11 cellular contexts compared by ENCODE assay signal in genomic region chr19:46977548-46977947, GRCh38. TPM values are rescaled to one million over a fixed set of nuclear protein-coding genes. Genes with fewer than 3 reads are reported as not detected.
DNase-seq lines count a peak whose midpoint lies in the region; ATAC-seq and TF ChIP-seq lines count a peak whose summit lies in the region.
"Had no signal": no experiment of that assay in that cellular context is flagged by ENCODE, and none has a peak within 500 bp of the region (broad histone marks: within the 10 kb centered on the region; RNA-seq: fewer than 3 reads in every experiment).

No MANE protein-coding gene starts in this region.

- no peak overlapping the region for H3K4me2 ChIP-seq in IMR-90 (ENCODE audit: low read depth, low read length)

- H3K9me1 ChIP-seq in IMR-90 (ENCODE audit: insufficient read depth, low read length), result peaks cover 45% of the 10 kb centered on the region

- in situ Hi-C loops in IMR-90 (cut with MboI; ENCODE audit: low sequenced_read_pairs), result no loop called here

- H3K23ac ChIP-seq in IMR-90 (ENCODE audit: low read depth, low read length), result peak overlapping the region; percentile 90; the same call in 1 of the 2 replicates

- H3K4me1 Mint-ChIP-seq in chondrocyte (ENCODE audit: low read depth), result peaks cover 74% of the 10 kb centered on the region

- peak overlapping the region; percentile 2; the same call in 1 of the 2 replicates for H4K5ac ChIP-seq in IMR-90 (ENCODE audit: low read depth, low read length)

- H4K20me1 ChIP-seq in IMR-90 (ENCODE audit: insufficient read depth, low read length), result peaks cover 26% of the 10 kb centered on the region

- peak overlapping the region; percentile 29; the same call in 1 of the 2 replicates for H3K27ac ChIP-seq in IMR-90 (ENCODE audit: insufficient read depth, low read length)
- H3K27ac ChIP-seq in mesodermal cell (ENCODE audit: low read depth, low read length, severe bottlenecking), result peak overlapping the region; percentile 100
- H3K27ac ChIP-seq in subcutaneous abdominal adipose tissue (ENCODE audit: low read depth, low read length), result peak overlapping the region; percentile 81

- peak overlapping the region; percentile 18; the same call in 1 of the 2 replicates for H3K56ac ChIP-seq in IMR-90 (ENCODE audit: extremely low read depth, insufficient read depth, low read length)

- no peak overlapping the region for H3K4me3 ChIP-seq in IMR-90 (ENCODE audit: insufficient read depth, low read depth, low read length)
- no peak overlapping the region for H3K4me3 ChIP-seq in mesodermal cell (ENCODE audit: extremely low read depth, insufficient read depth, low read length, poor library complexity, severe bottlenecking)
- no peak overlapping the region for H3K4me3 ChIP-seq in subcutaneous abdominal adipose tissue (ENCODE audit: low read depth in 1 of 5, low read length in 5 of 5)

- no peak for TF ChIP-seq CTCF in IMR-90 (conservative IDR thresholded peaks at IDR 0.05; ENCODE audit: low read depth, low read length)
- TF ChIP-seq CTCF in chondrocyte (IDR thresholded peaks at IDR 0.05), result no peak

- dilution Hi-C loops in IMR-90 (cut with HindIII; ENCODE audit: low sequenced_read_pairs, unreplicated experiment), result no loop called here

- H3K36me3 ChIP-seq in IMR-90 (ENCODE audit: control insufficient read depth, insufficient read depth, low read length) (no peaks in the 10 kb centered on the region), mesodermal cell (ENCODE audit: control insufficient read depth, insufficient read depth, low read length) (peaks cover 9% of the 10 kb centered on the region), subcutaneous abdominal adipose tissue (ENCODE audit: control insufficient read depth in 5 of 5, insufficient read depth in 5 of 5, low read length in 5 of 5) (no peaks in the 10 kb centered on the region)

- peak overlapping the region; percentile 96 for H2AK5ac ChIP-seq in IMR-90 (ENCODE audit: low read depth, low read length)

- H3K27me3 ChIP-seq in IMR-90 (ENCODE audit: control insufficient read depth, insufficient read depth, low read length), result no peaks in the 10 kb centered on the region
- no peaks in the 10 kb centered on the region for H3K27me3 ChIP-seq in subcutaneous abdominal adipose tissue (ENCODE audit: control insufficient read depth in 5 of 5, insufficient read depth in 4 of 5, low read length in 5 of 5)

- ATAC-seq in IMR-90 (ENCODE audit: low read depth) (no peak), HG03095 (IDR thresholded peaks at IDR 0.05; ENCODE audit: unreplicated experiment) (no peak), GM21723 (IDR thresholded peaks at IDR 0.05; ENCODE audit: unreplicated experiment) (no peak)

- POLR2A ChIA-PET in IMR-90 (lab: Charles Lee; ENCODE audit: unreplicated experiment), result no interaction called here

- H3K4me3 Mint-ChIP-seq in chondrocyte (ENCODE audit: unreplicated experiment), result no peak overlapping the region

- H2BK15ac ChIP-seq in IMR-90 (ENCODE audit: low read depth, low read length), result peak overlapping the region; percentile 60; the same call in 2 of the 3 replicates

- peak overlapping the region; percentile 90 for H2BK20ac ChIP-seq in IMR-90 (ENCODE audit: low read depth, low read length)

- peak overlapping the region; percentile 62 for H3K14ac ChIP-seq in IMR-90 (replicated peaks; ENCODE audit: low read depth, low read length)

- peak overlapping the region; percentile 84 for H4K91ac ChIP-seq in IMR-90 (ENCODE audit: insufficient read depth, low read depth, low read length)

- no peaks in the 10 kb centered on the region for H3K9me3 Mint-ChIP-seq in chondrocyte (ENCODE audit: low read depth)

- peaks cover 40 to 77% of the 10 kb centered on the region in 2 experiments for H3K79me1 ChIP-seq in IMR-90 (ENCODE audit: low read depth in 1 of 2, low read length in 2 of 2)

- CTCF ChIA-PET in IMR-90 (lab: Yijun Ruan, JAX), result no interaction called here

- peak overlapping the region; percentile 87 for H2BK120ac ChIP-seq in IMR-90 (ENCODE audit: low read depth, low read length)

- peaks cover 2% of the 10 kb centered on the region for H3K36me3 Mint-ChIP-seq in chondrocyte (ENCODE audit: low read depth)

- no peak for DNase-seq in IMR-90
- DNase-seq in chondrocyte (ENCODE audit: low spot score), result no peak
- no peak for DNase-seq in cerebellum (ENCODE audit: low spot score)
- no peak for DNase-seq in AG08396 (ENCODE audit: low spot score)
- DNase-seq: activated T-cell treated with anti-CD3 and anti-CD28 coated beads for 4 hours; NCI-H1048; stimulated activated naive CD4-positive, alpha-beta T cell treated with Interleukin-2 at 50 U/mL for 16 hours had no signal

- H2AFZ ChIP-seq in IMR-90 (replicated peaks; ENCODE audit: low read length, poor library complexity), result no peak overlapping the region

- peak overlapping the region; percentile 87 for H2BK5ac ChIP-seq in IMR-90 (ENCODE audit: low read depth, low read length, poor library complexity, severe bottlenecking)

- 0 out of 2 replicates have a peak overlapping the region, but pooled peaks have one; percentile 61 for H3K18ac ChIP-seq in IMR-90 (ENCODE audit: low read depth, low read length)

- intact Hi-C loops in IMR-90 (cut with micrococcal nuclease), result loop anchor here (2.0 to 5.0 kb wide), 3 partner anchors 41 to 121 kb away; no protein-coding TSS in a partner anchor

- peaks cover 33% of the 10 kb centered on the region for H3K4me1 ChIP-seq in IMR-90 (ENCODE audit: control insufficient read depth, insufficient read depth, low read length)
- H3K4me1 ChIP-seq in mesodermal cell (ENCODE audit: control insufficient read depth, insufficient read depth, low read length, poor library complexity, severe bottlenecking), result peaks cover 44% of the 10 kb centered on the region
- peaks cover 24 to 79% (median 78%) of the 10 kb centered on the region in 5 donors for H3K4me1 ChIP-seq in subcutaneous abdominal adipose tissue (ENCODE audit: control insufficient read depth in 5 of 5, insufficient read depth in 5 of 5, low read length in 5 of 5)

- TF ChIP-seq POLR2A in IMR-90 (IDR thresholded peaks at IDR 0.05; ENCODE audit: low read depth, low read length), result no peak

- H3K4ac ChIP-seq in IMR-90 (ENCODE audit: low read depth, low read length), result peak overlapping the region; percentile 89

- H3K27me3 Mint-ChIP-seq in chondrocyte (ENCODE audit: low read depth), result no peaks in the 10 kb centered on the region

- WGBS in IMR-90 (ENCODE audit: extremely low coverage in 2 of 2, insufficient read length in 1 of 2), 2 experiments, result 62% methylated on average over 5 of the region's 7 CpGs; no CpG with 5 or more reads in 1 of the 2 experiments
- WGBS in mesodermal cell (ENCODE audit: insufficient coverage in 2 of 2), 2 experiments, result 88 to 95% methylated on average over 7 of the region's 7 CpGs

- H3K9ac ChIP-seq in IMR-90 (ENCODE audit: low read depth, low read length) (no peak overlapping the region), subcutaneous abdominal adipose tissue (ENCODE audit: low read length in 5 of 5) (peak overlapping the region in 2 of 5 donors; percentile 40 to 58)

- peak overlapping the region; percentile 86 for H2AK9ac ChIP-seq in IMR-90 (replicated peaks; ENCODE audit: low read depth, low read length, poor library complexity)

- no peaks in the 10 kb centered on the region for H3K9me3 ChIP-seq in IMR-90 (ENCODE audit: control insufficient read depth, insufficient read depth, low read length)
- H3K9me3 ChIP-seq in mesodermal cell (ENCODE audit: control insufficient read depth, low read length), result no peaks in the 10 kb centered on the region
- H3K9me3 ChIP-seq in subcutaneous abdominal adipose tissue (ENCODE audit: control insufficient read depth in 5 of 5, low read length in 5 of 5), result no peaks in the 10 kb centered on the region

- no TSS peak for BruUV-seq in IMR-90 (replicated peaks; lab: Mats Ljungman, UMichigan)

- TF ChIP-seq RAD21 in IMR-90 (IDR thresholded peaks at IDR 0.05; ENCODE audit: low read length), result no peak

- peak overlapping the region; percentile 10 to 82; a peak in 3 of 4 replicates for H4K8ac ChIP-seq in IMR-90 (ENCODE audit: low read depth in 2 of 2, low read length in 2 of 2)

- peak overlapping the region; percentile 94 for H3K27ac Mint-ChIP-seq in chondrocyte (ENCODE audit: unreplicated experiment)

TF ChIP-seq in IMR-90, 13 proteins besides CTCF, POLR2A, EP300 and RAD21 (continues in another document):
- TF ChIP-seq CEBPB (IDR thresholded peaks at IDR 0.05; ENCODE audit: low read depth, low read length) (no peak), FOS (IDR thresholded peaks at IDR 0.05; ENCODE audit: low read depth, low read length) (no peak), CHD1 (IDR thresholded peaks at IDR 0.05; ENCODE audit: low read depth, low read length) (no peak), MAFK (IDR thresholded peaks at IDR 0.05; ENCODE audit: low read depth, low read length) (no peak), SMC3 (IDR thresholded peaks at IDR 0.05; ENCODE audit: low read depth, low read length) (no peak), MXI1 (IDR thresholded peaks at IDR 0.05; ENCODE audit: borderline replicate concordance, low read depth, low read length) (no peak), BHLHE40 (IDR thresholded peaks at IDR 0.05; ENCODE audit: low read depth, low read length) (no peak), NFE2L2 (IDR thresholded peaks at IDR 0.05; ENCODE audit: low read depth, low read length) (no peak), RCOR1 (IDR thresholded peaks at IDR 0.05; ENCODE audit: insufficient replicate concordance, low read length) (no peak), MAZ (IDR thresholded peaks at IDR 0.05; ENCODE audit: borderline replicate concordance, low read depth, low read length) (no peak), RFX5 (IDR thresholded peaks at IDR 0.05; ENCODE audit: low read depth, low read length) (no peak), USF2 (IDR thresholded peaks at IDR 0.05; ENCODE audit: low read depth, low read length) (no peak)

RNA-seq across cellular contexts. Expression of gene NPAS1, which starts 42.1 kb away (rescaled TPM):
- total RNA-seq in IMR-90 (2012; rRNA removed) (0.36 and 0.56 TPM in 2 replicates), chondrocyte (1.0 to 1.8 TPM (median 1.7 TPM) in 3 replicates), cerebellum (0.36 TPM)
- 5.7 and 7.4 TPM in 2 replicates for polyA plus RNA-seq in IMR-90 (2012; rRNA removed)
- polyA plus RNA-seq in IMR-90 (2012; cell fraction: cytosol; rRNA removed), result 6.7 and 7.2 TPM in 2 replicates
- polyA plus RNA-seq in IMR-90 (2012; cell fraction: nucleus; rRNA removed; ENCODE audit: low replicate concordance), result 6.1 and 23.6 TPM in 2 replicates
- polyA plus RNA-seq in mesodermal cell (2013, experiment 1 of 2), result 14.1 TPM
- polyA plus RNA-seq in mesodermal cell (2013, experiment 2 of 2), result 10.8 TPM

Comparison
In these comparisons a context has a peak if more than half of its experiments do, and no peak if none do; other contexts are left out.
1. H3K27ac ChIP-seq: peak in every context shown above with its lines; median percentile 100 in mesodermal cell; 81 in subcutaneous abdominal adipose tissue; 29 in IMR-90.